Comparison of ENCODE assay signal across 1 cellular context in genomic region chr14:94594441-94594840, GRCh38.
TF ChIP-seq lines count a peak whose summit lies in the region.

No MANE protein-coding gene starts in this region.

TF ChIP-seq in A549, 52 proteins besides CTCF, POLR2A, EP300 and RAD21 (continued from another document):
- TF ChIP-seq REST (IDR thresholded peaks at IDR 0.05) (no peak), HOXB5 (CRISPR knock-in tag; IDR thresholded peaks at IDR 0.05) (no peak), KDM5A (IDR thresholded peaks at IDR 0.05) (no peak), NFE2L2 (conservative IDR thresholded peaks at IDR 0.05; ENCODE audit: low read length) (no peak), ATOH8 (CRISPR knock-in tag; IDR thresholded peaks at IDR 0.05; ENCODE audit: low read depth) (no peak)
